13 cellular contexts compared by ENCODE assay signal in the genomic region with DNA sequence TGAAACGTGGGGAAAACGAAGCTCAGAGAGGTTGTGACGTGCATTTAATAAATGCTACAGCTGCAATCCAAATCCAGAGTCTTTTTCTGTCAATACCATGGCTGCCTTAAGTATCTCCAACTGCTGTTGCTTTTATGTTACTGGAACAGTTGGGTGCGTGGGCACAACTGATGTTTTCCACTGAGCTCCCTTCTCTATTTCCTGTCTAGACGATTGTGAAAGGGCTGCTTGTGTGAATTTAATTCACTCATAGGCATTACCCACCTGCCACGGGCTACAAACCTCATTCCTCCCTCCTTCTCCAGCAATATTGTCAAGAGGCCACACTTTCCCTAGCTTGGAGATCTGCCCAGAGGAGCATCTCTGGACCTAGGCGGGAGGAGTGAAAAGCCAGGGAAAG.
DNase-seq lines count a peak whose midpoint lies in the region.
"Had no signal": no experiment of that assay in that cellular context is flagged by ENCODE, and none has a peak within 500 bp of the region (broad histone marks: within the 10 kb centered on the region; RNA-seq: fewer than 3 reads in every experiment).

No MANE protein-coding gene starts in this region.

- peaks cover 19% of the 10 kb centered on the region for H3K9me3 ChIP-seq in BLaER1
- H3K9me3 ChIP-seq: BE2C, SK-N-SH, uterus had no signal

- H3K27me3 Mint-ChIP-seq in activated T-cell treated with anti-CD3 and anti-CD28 coated beads, Interleukin-2, amount 50 U/mL, for 24 hours, result peaks cover 28% of the 10 kb centered on the region

- no peaks in the 10 kb centered on the region for H3K36me3 ChIP-seq in BLaER1
- H3K36me3 ChIP-seq: BE2C, uterus had no signal

- H4K20me1 ChIP-seq in BLaER1, result no peaks in the 10 kb centered on the region

- H3K9ac ChIP-seq in BLaER1, result no peak overlapping the region
- H3K9ac ChIP-seq: SK-N-SH had no signal

- H3K4me3 Mint-ChIP-seq in activated T-cell treated with anti-CD3 and anti-CD28 coated beads, Interleukin-2, amount 50 U/mL, for 24 hours, result peak overlapping the region; percentile 73

- no peak overlapping the region for H3K4me3 ChIP-seq in BLaER1
- H3K4me3 ChIP-seq: uterus had no signal

- H3K4me2 ChIP-seq in BLaER1, result peak overlapping the region; percentile 2; the same call in 1 of the 2 replicates
- H3K4me2 ChIP-seq: SK-N-SH had no signal

- H3K27ac Mint-ChIP-seq in activated T-cell treated with anti-CD3 and anti-CD28 coated beads, Interleukin-2, amount 50 U/mL, for 24 hours, result peak overlapping the region; percentile 91

- no peak overlapping the region for H3K27ac ChIP-seq in BLaER1
- H3K27ac ChIP-seq: uterus had no signal

- no peaks in the 10 kb centered on the region for H3K27me3 ChIP-seq in BLaER1
- H3K27me3 ChIP-seq: BE2C, uterus had no signal

- H3K4me1 ChIP-seq in BLaER1, result peaks cover 51% of the 10 kb centered on the region
- H3K4me1 ChIP-seq: BE2C, uterus had no signal

- H3K4me1 Mint-ChIP-seq in activated T-cell treated with anti-CD3 and anti-CD28 coated beads, Interleukin-2, amount 50 U/mL, for 24 hours (ENCODE audit: low read depth), result peaks cover 68% of the 10 kb centered on the region

- peak; percentile 35 for DNase-seq in MV-4-11 (lab: John Stamatoyannopoulos, UW)
- DNase-seq in activated T-cell treated with anti-CD3 and anti-CD28 coated beads, Interleukin-2, amount 50 U/mL, for 24 hours, result no peak
- peak; percentile 67 for DNase-seq in stimulated activated CD4-positive, alpha-beta T cell treated with anti-CD3 and anti-CD28 coated beads, Interleukin-15, amount 100 ng/mL, for 24 hours
- DNase-seq in activated gamma-delta T cell (lab: John Stamatoyannopoulos, UW), result no peak
- no peak for DNase-seq in hypothalamus (lab: John Stamatoyannopoulos, UW)
- no peak for DNase-seq in retina
- no peak for DNase-seq in NCI-H345 (lab: John Stamatoyannopoulos, UW)
- DNase-seq: BE2C, mesendoderm, NCI-H1048, SK-N-SH, uterus had no signal

- H3K9me3 Mint-ChIP-seq in activated T-cell treated with anti-CD3 and anti-CD28 coated beads, Interleukin-2, amount 50 U/mL, for 24 hours, result peaks cover 11% of the 10 kb centered on the region

- peaks cover 32% of the 10 kb centered on the region for H3K36me3 Mint-ChIP-seq in activated T-cell treated with anti-CD3 and anti-CD28 coated beads, Interleukin-2, amount 50 U/mL, for 24 hours (ENCODE audit: low read depth)

Comparison
In these comparisons a context has a peak if more than half of its experiments do, and no peak if none do; other contexts are left out.
1. DNase-seq: peak in MV-4-11 (single experiment) and stimulated activated CD4-positive, alpha-beta T cell treated with anti-CD3 and anti-CD28 coated beads, Interleukin-15, amount 100 ng/mL, for 24 hours (single experiment); none in activated T-cell treated with anti-CD3 and anti-CD28 coated beads, Interleukin-2, amount 50 U/mL, for 24 hours (single experiment), activated gamma-delta T cell (single experiment), hypothalamus (0 of 51), retina (single experiment) and NCI-H345 (single experiment).